ENCODE assay signal across 26 cellular contexts in the genomic region with DNA sequence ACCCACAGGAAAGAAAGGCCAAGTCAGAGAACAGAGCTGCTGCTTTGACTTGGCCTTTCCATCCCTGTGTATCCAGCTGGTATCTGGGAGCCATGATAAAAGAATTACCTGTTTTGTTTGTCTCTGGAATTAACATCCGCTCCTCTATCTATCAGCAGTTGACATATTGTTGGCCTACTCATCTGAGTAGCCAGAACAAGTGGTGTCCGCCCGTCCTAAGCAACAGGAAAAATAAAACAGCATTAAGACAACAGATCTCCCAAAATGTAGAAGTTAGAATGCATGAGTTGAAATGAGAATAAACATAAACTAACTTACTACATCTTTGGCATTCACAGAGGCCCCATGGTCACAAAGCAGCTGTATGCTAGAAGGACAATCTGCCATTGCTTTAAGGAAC.
"Had no signal": no experiment of that assay in that cellular context is flagged by ENCODE, and none has a peak within 500 bp of the region (broad histone marks: within the 10 kb centered on the region; RNA-seq: fewer than 3 reads in every experiment).

No MANE protein-coding gene starts in this region.

- DNase-seq: effector memory CD8-positive, alpha-beta T cell; esophagus squamous epithelium; foreskin fibroblast; head of caudate nucleus; hippocampal formation; left lung; lower lobe of right lung; midbrain; naive B cell; nephron progenitor cell; retina; right lobe of liver; spleen; stimulated activated CD4-positive, alpha-beta T cell treated with anti-CD3 and anti-CD28 coated beads, Interleukin-15, amount 100 ng/mL, for 24 hours; stimulated activated CD4-positive, alpha-beta T cell treated with anti-CD3 and anti-CD28 coated beads, Interleukin-1b, Interleukin-23, amount 100 ng/mL, for 48 hours; stimulated activated CD4-positive, alpha-beta T cell treated with anti-CD3 and anti-CD28 coated beads, Interleukin-4, amount 100 ng/mL, for 24 hours; testis; upper lobe of right lung had no signal

- H3K4me3 Mint-ChIP-seq: dendritic cell treated with granulocyte-macrophage colony-stimulating factor and Interleukin-4, amounts not matched to agents 40 ng/mL and 50 ng/mL, for 4 days; effector memory CD8-positive, alpha-beta T cell; memory B cell; naive B cell; nephron progenitor cell; stimulated activated memory B cell treated with anti-CD40 and anti-IgM and Interleukin-4, amounts not matched to agents 10 μg/mL and 1 μg/mL and 100 μg/mL, for 72 hours; stimulated activated naive CD8-positive, alpha-beta T cell treated with anti-CD3 and anti-CD28 coated beads, Interleukin-15, Interleukin-2, amounts not matched to agents 100 ng/mL and 50 ng/mL, for 24 hours had no signal

- H3K4me1 Mint-ChIP-seq: memory B cell; naive B cell; nephron progenitor cell; stimulated activated memory B cell treated with anti-CD40 and anti-IgM and Interleukin-4, amounts not matched to agents 10 μg/mL and 1 μg/mL and 100 μg/mL, for 72 hours had no signal

- H3K4me1 ChIP-seq: parathyroid adenoma, prostate gland, testis, vagina had no signal

- H3K27me3 ChIP-seq: esophagus squamous epithelium, right lobe of liver, spleen, testis, tibial nerve, upper lobe of right lung, vagina had no signal

- H3K36me3 ChIP-seq: left lung, prostate gland had no signal

- H3K4me3 ChIP-seq: esophagus squamous epithelium, left lung, lower lobe of right lung, prostate gland, right lobe of liver, spleen, testis, tibial nerve, upper lobe of right lung, vagina had no signal

- H3K27me3 Mint-ChIP-seq: dendritic cell treated with granulocyte-macrophage colony-stimulating factor and Interleukin-4, amounts not matched to agents 40 ng/mL and 50 ng/mL, for 4 days; stimulated activated memory B cell treated with anti-CD40 and anti-IgM and Interleukin-4, amounts not matched to agents 10 μg/mL and 1 μg/mL and 100 μg/mL, for 72 hours had no signal

- ATAC-seq: effector memory CD8-positive, alpha-beta T cell; left lung; lower lobe of right lung; right lobe of liver; stimulated activated memory B cell treated with anti-CD40 and anti-IgM and Interleukin-4, amounts not matched to agents 10 μg/mL and 1 μg/mL and 100 μg/mL, for 72 hours; upper lobe of right lung had no signal

- H3K27ac ChIP-seq: esophagus squamous epithelium, lower lobe of right lung, parathyroid adenoma, prostate gland, right lobe of liver, spleen, testis, tibial nerve, upper lobe of right lung, vagina had no signal

- H3K9ac ChIP-seq: parathyroid adenoma had no signal

- H3K36me3 Mint-ChIP-seq: memory B cell; stimulated activated memory B cell treated with anti-CD40 and anti-IgM and Interleukin-4, amounts not matched to agents 10 μg/mL and 1 μg/mL and 100 μg/mL, for 72 hours had no signal

- H3K9me3 Mint-ChIP-seq: dendritic cell treated with granulocyte-macrophage colony-stimulating factor and Interleukin-4, amounts not matched to agents 40 ng/mL and 50 ng/mL, for 4 days; effector memory CD8-positive, alpha-beta T cell; memory B cell; naive B cell; nephron progenitor cell; stimulated activated memory B cell treated with anti-CD40 and anti-IgM and Interleukin-4, amounts not matched to agents 10 μg/mL and 1 μg/mL and 100 μg/mL, for 72 hours; stimulated activated naive CD8-positive, alpha-beta T cell treated with anti-CD3 and anti-CD28 coated beads, Interleukin-15, Interleukin-2, amounts not matched to agents 100 ng/mL and 50 ng/mL, for 24 hours had no signal

- H3K9me3 ChIP-seq: esophagus squamous epithelium, left lung, lower lobe of right lung, prostate gland, right lobe of liver, spleen, testis, tibial nerve, upper lobe of right lung, vagina had no signal

- H3K27ac Mint-ChIP-seq: dendritic cell treated with granulocyte-macrophage colony-stimulating factor and Interleukin-4, amounts not matched to agents 40 ng/mL and 50 ng/mL, for 4 days; effector memory CD8-positive, alpha-beta T cell; memory B cell; nephron progenitor cell; stimulated activated memory B cell treated with anti-CD40 and anti-IgM and Interleukin-4, amounts not matched to agents 10 μg/mL and 1 μg/mL and 100 μg/mL, for 72 hours; stimulated activated naive CD8-positive, alpha-beta T cell treated with anti-CD3 and anti-CD28 coated beads, Interleukin-15, Interleukin-2, amounts not matched to agents 100 ng/mL and 50 ng/mL, for 24 hours had no signal
